In genomic region chr18:65755616-65756015, GRCh38 we compare ENCODE assay signal across 21 cellular contexts. TPM values are rescaled to one million over a fixed set of nuclear protein-coding genes. Genes with fewer than 3 reads are reported as not detected.
A peak's percentile ranks its signal among the peaks of the same experiment; 100 is the strongest.
DNase-seq lines count a peak whose midpoint lies in the region; ATAC-seq and TF ChIP-seq lines count a peak whose summit lies in the region.
"Had no signal": no experiment of that assay in that cellular context is flagged by ENCODE, and none has a peak within 500 bp of the region (broad histone marks: within the 10 kb centered on the region; RNA-seq: fewer than 3 reads in every experiment).

No MANE protein-coding gene starts in this region.

- no peaks in the 10 kb centered on the region for H3K27me3 ChIP-seq in OCI-LY3 (ENCODE audit: low read depth, low read length)

- H3K9ac ChIP-seq in OCI-LY3 (ENCODE audit: low read length), result no peak overlapping the region

- H3K4me1 ChIP-seq in OCI-LY3 (ENCODE audit: low read length), result peaks cover 43% of the 10 kb centered on the region

- DNase-seq in NCI-H510A treated with DMSO at 0.1 percent for 48 hours (lab: John Stamatoyannopoulos, UW), result peak; percentile 52
- DNase-seq in NCI-H510A (lab: John Stamatoyannopoulos, UW), result no peak
- DNase-seq in cerebellar cortex (ENCODE audit: low spot score), result peak; percentile 68
- no peak for DNase-seq in NCI-H2196 treated with DMSO at 0.1 percent for 48 hours (lab: John Stamatoyannopoulos, UW; ENCODE audit: unreplicated experiment)
- DNase-seq in mesenteric fat pad (ENCODE audit: low spot score), result no peak
- DNase-seq: CD8-positive, alpha-beta memory T cell; DMS79 treated with DMSO at 0.1 percent for 48 hours; H7; IMR-90; NCI-H1417 treated with DMSO at 0.1 percent for 48 hours; NCI-H1930; NCI-H2227 treated with DMSO at 0.1 percent for 48 hours; NCI-H524; PC-3; RPMI8226; T-helper 1 cell had no signal

- no peak for TF ChIP-seq CTCF in OCI-LY3 (IDR thresholded peaks at IDR 0.05; ENCODE audit: low read depth, low read length)

- H3K9me3 ChIP-seq in OCI-LY3 (ENCODE audit: insufficient read depth, low read length), result 0 out of 2 replicates have a peak, but pooled peaks cover 5% of the 10 kb centered on the region

- no peak for ATAC-seq in GM21576 (IDR thresholded peaks at IDR 0.05; ENCODE audit: unreplicated experiment)
- ATAC-seq: GM12878, PC-3 had no signal

- peaks cover 3% of the 10 kb centered on the region for H3K36me3 ChIP-seq in OCI-LY3 (replicated peaks; ENCODE audit: low read depth, low read length)

- H3K4me2 ChIP-seq in OCI-LY3 (ENCODE audit: low read length), result no peak overlapping the region

- no peak overlapping the region for H3K4me3 ChIP-seq in OCI-LY3 (ENCODE audit: low read length)
- H3K4me3 ChIP-seq: GM12878 had no signal

- no peaks in the 10 kb centered on the region for H4K20me1 ChIP-seq in OCI-LY3 (ENCODE audit: insufficient read depth, low read length)

- H2AFZ ChIP-seq in OCI-LY3 (ENCODE audit: low read depth, low read length), result peak overlapping the region; percentile 99; the same call in 1 of the 2 replicates

- no peaks in the 10 kb centered on the region for H3K79me2 ChIP-seq in OCI-LY3 (ENCODE audit: low read length)

- no peak overlapping the region for H3K27ac ChIP-seq in OCI-LY3 (ENCODE audit: low read length)
- H3K27ac ChIP-seq: C4-2B had no signal

RNA-seq across cellular contexts. Expression of gene CDH7, which starts 4.8 kb away (rescaled TPM):
- total RNA-seq in mesenteric fat pad, result not detected
- total RNA-seq: CD8-positive, alpha-beta memory T cell; GM12878; IMR-90; M059J had no signal

Comparison
In these comparisons a context has a peak if more than half of its experiments do, and no peak if none do; other contexts are left out.
1. DNase-seq: peak in NCI-H510A treated with DMSO at 0.1 percent for 48 hours (single experiment) and cerebellar cortex (single experiment); none in NCI-H510A (single experiment), NCI-H2196 treated with DMSO at 0.1 percent for 48 hours (single experiment) and mesenteric fat pad (single experiment).